In the genomic region with DNA sequence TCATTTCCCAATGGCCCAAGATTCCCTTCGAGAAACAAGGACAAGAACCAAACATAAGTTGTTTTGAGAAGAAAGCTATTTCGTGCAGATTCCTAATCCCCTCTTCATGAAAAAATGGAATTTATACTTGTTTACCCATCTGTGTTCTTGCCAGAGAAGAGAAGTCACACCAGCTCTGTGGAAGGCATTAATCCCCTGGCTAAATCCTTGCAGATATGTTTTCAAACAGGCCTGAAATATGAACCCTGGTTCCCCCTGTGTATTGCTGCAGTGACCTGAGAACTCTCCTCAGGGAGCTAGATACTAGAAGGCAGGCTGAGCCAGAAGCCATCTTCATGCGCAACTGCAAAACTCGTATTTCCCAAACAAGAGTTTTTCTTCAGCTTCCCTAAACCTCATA, we compare ENCODE assay signal across 18 cellular contexts.
A peak's percentile ranks its signal among the peaks of the same experiment; 100 is the strongest.
DNase-seq lines count a peak whose midpoint lies in the region; ATAC-seq and TF ChIP-seq lines count a peak whose summit lies in the region.
"Had no signal": no experiment of that assay in that cellular context is flagged by ENCODE, and none has a peak within 500 bp of the region (broad histone marks: within the 10 kb centered on the region; RNA-seq: fewer than 3 reads in every experiment).

No MANE protein-coding gene starts in this region.

- H3K4me1 ChIP-seq in upper lobe of right lung: no peaks in the 10 kb centered on the region
- no peaks in the 10 kb centered on the region for H3K4me1 ChIP-seq in thyroid gland
- H3K4me1 ChIP-seq: Caco-2 had no signal

- 56 to 69% methylated on average over 4 of the region's 4 CpGs for WGBS in thyroid gland, 2 donors

- no peak overlapping the region for H3K4me3 ChIP-seq in upper lobe of right lung
- H3K4me3 ChIP-seq in thyroid gland (replicated peaks in 1 of 3): no peak overlapping the region

- DNase-seq in left ventricle myocardium superior (no peak), Right ventricle myocardium inferior (ENCODE audit: missing footprints) (no peak), NCI-H524 treated with DMSO at 0.1 percent for 48 hours (lab: John Stamatoyannopoulos, UW) (peak; percentile 67), myocyte (ENCODE audit: low read depth) (peak; percentile 77), upper lobe of right lung (no peak), thyroid gland (no peak)
- DNase-seq: Caco-2; CD4-positive, alpha-beta memory T cell; DMS 273 treated with DMSO at 0.1 percent for 48 hours; DMS79 treated with DMSO at 0.1 percent for 48 hours; HFFc6; IMR-90; NCI-H1105; NCI-H146; NCI-H2081; NCI-H446 had no signal

- ATAC-seq in left ventricle myocardium superior (peak; percentile 51), Right ventricle myocardium inferior (no peak), upper lobe of right lung (no peak), HG02759 (IDR thresholded peaks at IDR 0.05; ENCODE audit: unreplicated experiment) (no peak)

- TF ChIP-seq CTCF in upper lobe of right lung (IDR thresholded peaks at IDR 0.05) (no peak), thyroid gland (IDR thresholded peaks at IDR 0.05) (no peak)

- no peak overlapping the region for H3K27ac ChIP-seq in upper lobe of right lung
- no peak overlapping the region for H3K27ac ChIP-seq in thyroid gland
- H3K27ac ChIP-seq: KMS-11 had no signal

- H3K27me3 ChIP-seq in upper lobe of right lung: no peaks in the 10 kb centered on the region
- H3K27me3 ChIP-seq in thyroid gland: no peaks in the 10 kb centered on the region

- H3K36me3 ChIP-seq in upper lobe of right lung (no peaks in the 10 kb centered on the region), thyroid gland (no peaks in the 10 kb centered on the region)

- H3K9me3 ChIP-seq in upper lobe of right lung (no peaks in the 10 kb centered on the region), thyroid gland (no peaks in the 10 kb centered on the region)
- H3K9me3 ChIP-seq: Caco-2 had no signal

- intact Hi-C loops in left ventricle myocardium superior (cut with micrococcal nuclease): no loop called here
- intact Hi-C loops in Right ventricle myocardium inferior (cut with DNase I): no loop called here
- intact Hi-C loops in upper lobe of right lung (cut with DNase I): no loop called here
- intact Hi-C loops in thyroid gland (cut with DNase I): no loop called here

- TF ChIP-seq POLR2A in thyroid gland (IDR thresholded peaks at IDR 0.05): no peak

Comparison
In these comparisons a context has a peak if more than half of its experiments do, and no peak if none do; other contexts are left out.
1. DNase-seq: peak in NCI-H524 treated with DMSO at 0.1 percent for 48 hours (single experiment) and myocyte (single experiment); none in left ventricle myocardium superior (single experiment), Right ventricle myocardium inferior (single experiment), upper lobe of right lung (single experiment) and thyroid gland (0 of 2).